In genomic region chr2:158745067-158745865, GRCh38 we compare ENCODE assay signal across 8 cellular contexts. TPM values are rescaled to one million over a fixed set of nuclear protein-coding genes. Genes with fewer than 3 reads are reported as not detected.
DNase-seq lines count a peak whose midpoint lies in the region; ATAC-seq, FAIRE-seq and TF ChIP-seq lines count a peak whose summit lies in the region.

No MANE protein-coding gene starts in this region.

- no peaks in the 10 kb centered on the region for H3K4me1 Mint-ChIP-seq in activated T-helper 1 cell treated with anti-CD3 and anti-CD28 coated beads, Interleukin-12 subunit alpha, Interleukin-12 subunit beta, Interleukin-2, Interleukin-4 antibody, amounts not matched to agents 30 ng/mL and 10 ng/mL and 1 ng/mL, durations not matched to agents 14 hours and 24 hours and 36 hours (ENCODE audit: low read depth)

- H3K4me3 Mint-ChIP-seq in activated T-helper 1 cell treated with anti-CD3 and anti-CD28 coated beads, Interleukin-12 subunit alpha, Interleukin-12 subunit beta, Interleukin-2, Interleukin-4 antibody, amounts not matched to agents 30 ng/mL and 10 ng/mL and 1 ng/mL, durations not matched to agents 14 hours and 24 hours and 36 hours = no peak overlapping the region

- H3K27me3 Mint-ChIP-seq in activated T-helper 1 cell treated with anti-CD3 and anti-CD28 coated beads, Interleukin-12 subunit alpha, Interleukin-12 subunit beta, Interleukin-2, Interleukin-4 antibody, amounts not matched to agents 30 ng/mL and 10 ng/mL and 1 ng/mL, durations not matched to agents 14 hours and 24 hours and 36 hours (ENCODE audit: insufficient read depth) = peaks cover 7% of the 10 kb centered on the region

- no peaks in the 10 kb centered on the region for H3F3A ChIP-seq in OCI-LY1 (ENCODE audit: insufficient read depth, low read length)
- H3F3A ChIP-seq in smooth muscle cell (ENCODE audit: low read depth) = peaks cover 4% of the 10 kb centered on the region

- SMC1A ChIA-PET in GM12878 (lab: Charles Lee; ENCODE audit: uncharacterized antibody, unreplicated experiment) = interaction anchor here (0.7 to 2.8 kb wide), 7 partner anchors 9 to 1444 kb away, joined by 3 to 18 read pairs (median 5); no protein-coding TSS in a partner anchor

- intact Hi-C loops in GM12878 (cut with micrococcal nuclease; ENCODE audit: unreplicated experiment) = loop anchor here (2.0 kb wide), 2 partner anchors 566 to 720 kb away; no protein-coding TSS in a partner anchor
- intact Hi-C loops in activated T-helper 1 cell treated with anti-CD3 and anti-CD28 coated beads, Interleukin-12 subunit alpha, Interleukin-12 subunit beta, Interleukin-2, Interleukin-4 antibody, amounts not matched to agents 30 ng/mL and 10 ng/mL and 1 ng/mL, durations not matched to agents 14 hours and 24 hours and 36 hours (cut with micrococcal nuclease) = loop anchor here (1.0 to 5.0 kb wide), 2 partner anchors 721 to 1443 kb away; no protein-coding TSS in a partner anchor

- no peak overlapping the region for H3K4me3 ChIP-seq in OCI-LY1 (ENCODE audit: low read depth, low read length, poor library complexity, severe bottlenecking)
- no peak overlapping the region for H3K4me3 ChIP-seq in GM12878
- H3K4me3 ChIP-seq in iPS-18a (ENCODE audit: low read length) = peak overlapping the region; percentile 38
- no peak overlapping the region for H3K4me3 ChIP-seq in smooth muscle cell

- FAIRE-seq in GM12878 (lab: Jason Lieb, UNC) = no peak

- H3K27me3 ChIP-seq in OCI-LY1 (ENCODE audit: insufficient read depth, low read length) (no peaks in the 10 kb centered on the region), GM12878 (replicated peaks in 1 of 2; ENCODE audit: control insufficient read depth in 2 of 2, insufficient read depth in 2 of 2, low read length in 1 of 2) (peaks cover 0 to 2% of the 10 kb centered on the region in 2 experiments; a peak in 1 of 4 replicates), iPS-18a (ENCODE audit: control insufficient read depth, insufficient read depth, low read length) (no peaks in the 10 kb centered on the region), smooth muscle cell (ENCODE audit: low read depth) (peaks cover 34% of the 10 kb centered on the region)

- peak; percentile 44 for DNase-seq in AG09319 (ENCODE audit: extremely low read depth, low read depth)
- peak; percentile 32 for DNase-seq in HS-5 (ENCODE audit: low read depth)
- no peak for DNase-seq in GM12878 (ENCODE audit: low read depth, low spot score)
- DNase-seq in smooth muscle cell (lab: John Stamatoyannopoulos, UW; ENCODE audit: unreplicated experiment) = no peak
- no peak for DNase-seq in activated T-helper 1 cell treated with anti-CD3 and anti-CD28 coated beads, Interleukin-12 subunit alpha, Interleukin-12 subunit beta, Interleukin-2, Interleukin-4 antibody, amounts not matched to agents 30 ng/mL and 10 ng/mL and 1 ng/mL, durations not matched to agents 14 hours and 24 hours and 36 hours (ENCODE audit: low spot score)

- H3K9me3 ChIP-seq in OCI-LY1 (ENCODE audit: low read length) (no peaks in the 10 kb centered on the region), GM12878 (replicated peaks; ENCODE audit: control insufficient read depth, insufficient read depth, low read length) (no peaks in the 10 kb centered on the region), iPS-18a (ENCODE audit: control insufficient read depth, low read depth, low read length) (no peaks in the 10 kb centered on the region), smooth muscle cell (replicated peaks; ENCODE audit: low read depth) (no peaks in the 10 kb centered on the region)

- H2AFZ ChIP-seq in OCI-LY1 (ENCODE audit: low read length) = no peak overlapping the region
- H2AFZ ChIP-seq in GM12878 (ENCODE audit: control insufficient read depth, low read depth, low read length) = no peak overlapping the region
- H2AFZ ChIP-seq in smooth muscle cell (ENCODE audit: low read depth) = no peak overlapping the region

- no peak overlapping the region for H3K27ac Mint-ChIP-seq in activated T-helper 1 cell treated with anti-CD3 and anti-CD28 coated beads, Interleukin-12 subunit alpha, Interleukin-12 subunit beta, Interleukin-2, Interleukin-4 antibody, amounts not matched to agents 30 ng/mL and 10 ng/mL and 1 ng/mL, durations not matched to agents 14 hours and 24 hours and 36 hours

- TF ChIP-seq CTCF in AG09319 (IDR thresholded peaks at IDR 0.05; ENCODE audit: low read depth, low read length) (peak; percentile 62), OCI-LY1 (IDR thresholded peaks at IDR 0.05; ENCODE audit: low read length) (peak; percentile 63), GM12878 (IDR thresholded peaks at IDR 0.05 in 2 of 3, conservative IDR thresholded peaks at IDR 0.05 in 1 of 3; ENCODE audit: control insufficient read depth in 2 of 3, extremely low read depth in 1 of 3, insufficient read depth in 1 of 3, low read depth in 3 of 3, low read length in 3 of 3) (peak; percentile 53 to 60 (median 55)), smooth muscle cell (IDR thresholded peaks at IDR 0.05; ENCODE audit: borderline replicate concordance, insufficient read depth, poor library complexity, severe bottlenecking) (peak; percentile 54)

- TF ChIP-seq POLR2A in GM12878 (IDR thresholded peaks at IDR 0.05; ENCODE audit: low read depth, low read length) = no peak

- RAD21 ChIA-PET in GM12878 (lab: Charles Lee; ENCODE audit: unreplicated experiment) = interaction anchor here (1.3 to 3.0 kb wide), 4 partner anchors 9 to 720 kb away, joined by 3 to 33 read pairs (median 7); no protein-coding TSS in a partner anchor

- in situ Hi-C loops in GM12878 (cut with MboI) = loop anchor here (5.0 kb wide), 2 partner anchors 563 to 713 kb away; no protein-coding TSS in a partner anchor

- TF ChIP-seq RAD21 in GM12878 (IDR thresholded peaks at IDR 0.05; ENCODE audit: insufficient read depth, low read depth, low read length) = peak; percentile 82

- peak; percentile 84 for ATAC-seq in GM18498 (IDR thresholded peaks at IDR 0.05; ENCODE audit: unreplicated experiment)
- ATAC-seq in GM12878 = peak; percentile 78

- H3K4me1 ChIP-seq in OCI-LY1 (ENCODE audit: insufficient read depth, low read length, severe bottlenecking) (no peaks in the 10 kb centered on the region), GM12878 (ENCODE audit: control insufficient read depth, insufficient read depth, low read length) (no peaks in the 10 kb centered on the region), iPS-18a (ENCODE audit: control insufficient read depth, low read depth, low read length) (peaks cover 12% of the 10 kb centered on the region), smooth muscle cell (ENCODE audit: low read depth) (no peaks in the 10 kb centered on the region)

- H3K79me2 ChIP-seq in OCI-LY1 (ENCODE audit: insufficient read depth, low read length) (no peaks in the 10 kb centered on the region), GM12878 (ENCODE audit: control insufficient read depth, insufficient read depth, low read length) (no peaks in the 10 kb centered on the region), smooth muscle cell (ENCODE audit: low read depth) (no peaks in the 10 kb centered on the region)

- WGBS in GM12878 (ENCODE audit: insufficient coverage, insufficient replicate concordance, low lambda C conversion rate, missing lambda C conversion rate) = 50% methylated on average over 16 of the region's 16 CpGs
- 31% methylated on average over 16 of the region's 16 CpGs for WGBS in smooth muscle cell (ENCODE audit: low lambda C conversion rate)

- no peaks in the 10 kb centered on the region for H3K36me3 Mint-ChIP-seq in activated T-helper 1 cell treated with anti-CD3 and anti-CD28 coated beads, Interleukin-12 subunit alpha, Interleukin-12 subunit beta, Interleukin-2, Interleukin-4 antibody, amounts not matched to agents 30 ng/mL and 10 ng/mL and 1 ng/mL, durations not matched to agents 14 hours and 24 hours and 36 hours (ENCODE audit: low read depth)

- H4K20me1 ChIP-seq in OCI-LY1 (ENCODE audit: insufficient read depth, low read length) (no peaks in the 10 kb centered on the region), GM12878 (ENCODE audit: control insufficient read depth, insufficient read depth) (no peaks in the 10 kb centered on the region), smooth muscle cell (ENCODE audit: low read depth) (no peaks in the 10 kb centered on the region)

- POLR2A ChIA-PET in GM12878 (lab: Charles Lee) = no interaction called here

- H3K27ac ChIP-seq in OCI-LY1 (ENCODE audit: low read depth, low read length, poor library complexity, severe bottlenecking) = no peak overlapping the region
- H3K27ac ChIP-seq in GM12878 (ENCODE audit: control insufficient read depth, insufficient read depth) = no peak overlapping the region
- no peak overlapping the region for H3K27ac ChIP-seq in iPS-18a (ENCODE audit: low read length)
- H3K27ac ChIP-seq in smooth muscle cell (ENCODE audit: low read depth) = no peak overlapping the region

- no peaks in the 10 kb centered on the region for H3K9me2 ChIP-seq in OCI-LY1 (ENCODE audit: low read depth, low read length)

- no peak for TF ChIP-seq EP300 in GM12878 (IDR thresholded peaks at IDR 0.05; ENCODE audit: borderline replicate concordance in 1 of 2, control insufficient read depth in 1 of 2, low read depth in 2 of 2, low read length in 2 of 2)

- BruUV-seq in GM12878 (replicated peaks; lab: Mats Ljungman, UMichigan) = no TSS peak

- H3K4me2 ChIP-seq in OCI-LY1 (ENCODE audit: low read length) = no peak overlapping the region
- H3K4me2 ChIP-seq in GM12878 (ENCODE audit: control insufficient read depth, insufficient read depth) = no peak overlapping the region
- H3K4me2 ChIP-seq in smooth muscle cell = no peak overlapping the region

- H3K36me3 ChIP-seq in OCI-LY1 (ENCODE audit: insufficient read depth, low read length) (no peaks in the 10 kb centered on the region), GM12878 (ENCODE audit: control insufficient read depth in 2 of 2, insufficient read depth in 2 of 2, low read length in 1 of 2) (no peaks in the 10 kb centered on the region), iPS-18a (ENCODE audit: control insufficient read depth, low read depth, low read length) (no peaks in the 10 kb centered on the region), smooth muscle cell (ENCODE audit: low read depth) (no peaks in the 10 kb centered on the region)

- H3K9me3 Mint-ChIP-seq in activated T-helper 1 cell treated with anti-CD3 and anti-CD28 coated beads, Interleukin-12 subunit alpha, Interleukin-12 subunit beta, Interleukin-2, Interleukin-4 antibody, amounts not matched to agents 30 ng/mL and 10 ng/mL and 1 ng/mL, durations not matched to agents 14 hours and 24 hours and 36 hours = no peaks in the 10 kb centered on the region

- CTCF ChIA-PET in GM12878 (lab: Yijun Ruan, JAX) = interaction anchor here (0.7 to 5.3 kb wide), 12 partner anchors 8 to 724 kb away, joined by 3 to 54 read pairs (median 6); no protein-coding TSS in a partner anchor

- no peak overlapping the region for H3K9ac ChIP-seq in OCI-LY1 (ENCODE audit: low read length)
- no peak overlapping the region for H3K9ac ChIP-seq in GM12878 (ENCODE audit: control insufficient read depth, insufficient read depth, low read length)
- H3K9ac ChIP-seq in iPS-18a (ENCODE audit: low read length) = peak overlapping the region; percentile 13
- H3K9ac ChIP-seq in smooth muscle cell (ENCODE audit: low read depth) = no peak overlapping the region

RNA-seq across cellular contexts. Expression of gene DAPL1, which starts 49.9 kb away (rescaled TPM):
- total RNA-seq in GM12878 (2013; cell fraction: nucleolus; rRNA removed) = not detected in 2 replicates
- not detected in 2 replicates for total RNA-seq in GM12878 (2014; rRNA removed)
- not detected in 2 replicates for total RNA-seq in GM12878 (2014; rRNA removed; fragmentation: Illumina TruSeq; extraction: Trizol)
- total RNA-seq in GM12878 (2021) = not detected in 2 replicates
- not detected for polyA plus RNA-seq in GM12878 (2011; ENCODE audit: low read depth)
- polyA plus RNA-seq in GM12878 (2011; rRNA removed) = not detected in 2 replicates
- not detected in 2 replicates for polyA plus RNA-seq in GM12878 (2011; cell fraction: cytosol; rRNA removed)
- polyA plus RNA-seq in GM12878 (2011; cell fraction: nucleus; rRNA removed) = not detected in 2 replicates
- not detected in 2 replicates for polyA plus RNA-seq in GM12878 (2012)
- polyA plus RNA-seq in GM12878 (2014; fragmentation: Illumina TruSeq; extraction: Trizol) = not detected in 2 replicates
- not detected for polyA plus RNA-seq in GM12878 (2014; fragmentation: Nextera tagmentation; extraction: Ambion mirVana)
- polyA plus RNA-seq in GM12878 (2014; rRNA removed) = not detected in 2 replicates
- not detected for polyA plus RNA-seq in GM12878 (2016; fragmentation: Nextera tagmentation; extraction: Ambion mirVana)
- not detected in 2 replicates for polyA minus RNA-seq in GM12878 (2011; rRNA and poly(A)+ RNA removed)
- polyA minus RNA-seq in GM12878 (2011; cell fraction: cytosol; rRNA and poly(A)+ RNA removed) = not detected in 2 replicates
- not detected in 2 replicates for polyA minus RNA-seq in GM12878 (2011; cell fraction: nucleus; rRNA and poly(A)+ RNA removed)
- total RNA-seq in smooth muscle cell = not detected in 2 replicates
- polyA plus RNA-seq in smooth muscle cell = 0.35 TPM in 1 of 2 replicates, not detected in the other
- total RNA-seq in activated T-helper 1 cell treated with anti-CD3 and anti-CD28 coated beads, Interleukin-12 subunit alpha, Interleukin-12 subunit beta, Interleukin-2, Interleukin-4 antibody, amounts not matched to agents 30 ng/mL and 10 ng/mL and 1 ng/mL, durations not matched to agents 14 hours and 24 hours and 36 hours = not detected in 2 replicates

Comparison
In these comparisons a context has a peak if more than half of its experiments do, and no peak if none do; other contexts are left out.
1. DNase-seq: peak in AG09319 (single experiment) and HS-5 (single experiment); none in GM12878 (single experiment), smooth muscle cell (single experiment) and activated T-helper 1 cell treated with anti-CD3 and anti-CD28 coated beads, Interleukin-12 subunit alpha, Interleukin-12 subunit beta, Interleukin-2, Interleukin-4 antibody, amounts not matched to agents 30 ng/mL and 10 ng/mL and 1 ng/mL, durations not matched to agents 14 hours and 24 hours and 36 hours (single experiment).
2. Peak in every context shown above with its lines, with median percentiles within 50 percentile points of each other: CTCF ChIP-seq.